In the genomic region with DNA sequence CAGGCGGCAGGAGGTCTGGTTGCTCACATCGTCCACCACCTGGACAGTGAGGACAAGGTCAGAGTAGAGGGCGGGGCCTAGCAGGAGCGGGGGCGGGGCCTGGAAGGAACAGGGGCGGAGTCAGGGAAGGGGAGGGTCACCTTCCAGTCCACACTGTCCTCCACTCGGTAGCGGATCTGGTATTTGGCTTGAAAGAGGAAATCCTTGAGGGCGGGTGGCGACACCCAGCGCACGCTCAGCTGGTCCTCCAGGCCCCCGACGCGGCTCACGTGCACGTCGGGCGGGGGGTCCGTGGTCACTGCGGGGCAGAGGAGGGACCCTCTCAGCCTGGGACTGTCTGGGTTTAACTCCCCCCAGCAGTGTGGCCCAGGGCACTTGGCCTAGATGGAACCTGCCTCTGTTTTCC, we compare ENCODE assay signal across 1 cellular context.
TF ChIP-seq lines count a peak whose summit lies in the region.

No MANE protein-coding gene starts in this region.

TF ChIP-seq in K562, 482 proteins besides CTCF, POLR2A, EP300 and RAD21 (continued from another document):
- TF ChIP-seq CBX5 (IDR thresholded peaks at IDR 0.05; ENCODE audit: borderline replicate concordance, low read depth) (no peak), MEF2A (IDR thresholded peaks at IDR 0.05; ENCODE audit: control insufficient read depth, low read depth, low read length) (no peak), SP2 (IDR thresholded peaks at IDR 0.05; ENCODE audit: extremely low read depth, low read depth, low read length, poor library complexity, severe bottlenecking) (peak; percentile 18), ARHGAP35 (IDR thresholded peaks at IDR 0.05; ENCODE audit: partially characterized antibody) (no peak), ZNF584 (CRISPR knock-in tag; IDR thresholded peaks at IDR 0.05; ENCODE audit: low read depth) (no peak)
- TF ChIP-seq, protein P1, sequence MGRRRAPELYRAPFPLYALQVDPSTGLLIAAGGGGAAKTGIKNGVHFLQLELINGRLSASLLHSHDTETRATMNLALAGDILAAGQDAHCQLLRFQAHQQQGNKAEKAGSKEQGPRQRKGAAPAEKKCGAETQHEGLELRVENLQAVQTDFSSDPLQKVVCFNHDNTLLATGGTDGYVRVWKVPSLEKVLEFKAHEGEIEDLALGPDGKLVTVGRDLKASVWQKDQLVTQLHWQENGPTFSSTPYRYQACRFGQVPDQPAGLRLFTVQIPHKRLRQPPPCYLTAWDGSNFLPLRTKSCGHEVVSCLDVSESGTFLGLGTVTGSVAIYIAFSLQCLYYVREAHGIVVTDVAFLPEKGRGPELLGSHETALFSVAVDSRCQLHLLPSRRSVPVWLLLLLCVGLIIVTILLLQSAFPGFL (CRISPR knock-in tag; IDR thresholded peaks at IDR 0.05) = no peak
